Comparison of ENCODE assay signal across 12 cellular contexts in genomic region chr9:136655244-136656225, GRCh38. TPM values are rescaled to one million over a fixed set of nuclear protein-coding genes. Genes with fewer than 3 reads are reported as not detected.
A peak's percentile ranks its signal among the peaks of the same experiment; 100 is the strongest.
DNase-seq lines count a peak whose midpoint lies in the region; ATAC-seq and TF ChIP-seq lines count a peak whose summit lies in the region.
"Had no signal": no experiment of that assay in that cellular context is flagged by ENCODE, and none has a peak within 500 bp of the region (broad histone marks: within the 10 kb centered on the region; RNA-seq: fewer than 3 reads in every experiment).

No MANE protein-coding gene starts in this region.

- no peak for TF ChIP-seq CTCF in breast epithelium (IDR thresholded peaks at IDR 0.05)
- no peak for TF ChIP-seq CTCF in MCF 10A (IDR thresholded peaks at IDR 0.05; ENCODE audit: unreplicated experiment)
- no peak for TF ChIP-seq CTCF in dorsolateral prefrontal cortex (IDR thresholded peaks at IDR 0.05 in 54 of 56, conservative IDR thresholded peaks at IDR 0.05 in 2 of 56; ENCODE audit: low read depth in 1 of 56, partially characterized antibody in 56 of 56)
- TF ChIP-seq CTCF in lung (IDR thresholded peaks at IDR 0.05; ENCODE audit: control extremely low read depth, extremely low read depth), result no peak
- TF ChIP-seq CTCF in uterus (IDR thresholded peaks at IDR 0.05), result no peak
- TF ChIP-seq CTCF in neural progenitor cell (IDR thresholded peaks at IDR 0.05), result no peak

- H3K4me1 ChIP-seq in breast epithelium (no peaks in the 10 kb centered on the region), lung (ENCODE audit: control insufficient read depth in 2 of 2, insufficient read depth in 2 of 2, low read length in 2 of 2) (peaks cover 0 to 14% of the 10 kb centered on the region in 2 donors), uterus (no peaks in the 10 kb centered on the region), neural progenitor cell (no peaks in the 10 kb centered on the region)

- no peaks in the 10 kb centered on the region for H3K36me3 ChIP-seq in breast epithelium
- no peaks in the 10 kb centered on the region for H3K36me3 ChIP-seq in lung (ENCODE audit: control insufficient read depth in 2 of 2, insufficient read depth in 2 of 2, low read length in 2 of 2)
- H3K36me3 ChIP-seq in uterus, result no peaks in the 10 kb centered on the region
- no peaks in the 10 kb centered on the region for H3K36me3 ChIP-seq in neural progenitor cell

- ATAC-seq in lung (ENCODE audit: insufficient read depth, low FRiP score), result no peak

- H3K9me3 Mint-ChIP-seq in MCF 10A (ENCODE audit: unreplicated experiment) (no peaks in the 10 kb centered on the region), neural progenitor cell (peaks cover 2% of the 10 kb centered on the region)

- H3K9me3 ChIP-seq in breast epithelium, result no peaks in the 10 kb centered on the region
- peaks cover 0 to 3% of the 10 kb centered on the region in 2 donors for H3K9me3 ChIP-seq in lung (ENCODE audit: control insufficient read depth in 2 of 2, insufficient read depth in 1 of 2, low read length in 1 of 2)
- no peaks in the 10 kb centered on the region for H3K9me3 ChIP-seq in uterus
- H3K9me3 ChIP-seq in neural progenitor cell (ENCODE audit: low read depth), result no peaks in the 10 kb centered on the region

- H3K4me2 ChIP-seq in neural progenitor cell, result no peak overlapping the region

- POLR2A ChIA-PET in MCF 10A (lab: Yijun Ruan, JAX), result no interaction called here

- H3K4me3 ChIP-seq in breast epithelium, result peak overlapping the region in 2 of 3 donors; percentile 5 to 45
- no peak overlapping the region for H3K4me3 ChIP-seq in dorsolateral prefrontal cortex
- H3K4me3 ChIP-seq in lung, result no peak overlapping the region
- H3K4me3 ChIP-seq in uterus, result no peak overlapping the region
- no peak overlapping the region for H3K4me3 ChIP-seq in neural progenitor cell

- H3K9ac ChIP-seq in neural progenitor cell, result no peak overlapping the region

- H2AFZ ChIP-seq in neural progenitor cell (replicated peaks), result no peak overlapping the region

- H3K4me3 Mint-ChIP-seq in MCF 10A (ENCODE audit: unreplicated experiment) (no peak overlapping the region), neural progenitor cell (no peak overlapping the region)

- DNase-seq in breast epithelium (ENCODE audit: low spot score in 2 of 2) (no peak), MCF 10A (ENCODE audit: unreplicated experiment) (no peak), dorsolateral prefrontal cortex (no peak), lung (ENCODE audit: low spot score) (no peak), uterus (peak; percentile 28 to 70), neural progenitor cell (ENCODE audit: low spot score) (no peak), NCI-H524 treated with DMSO at 0.1 percent for 48 hours (lab: John Stamatoyannopoulos, UW) (no peak), SHP77 (lab: John Stamatoyannopoulos, UW) (no peak)
- DNase-seq: activated CD4-positive, alpha-beta T cell treated with anti-CD3 and anti-CD28 coated beads, Interleukin-2, amount 50 U/mL, for 1 hour; midbrain; NCI-H1436 had no signal

- H3K27me3 ChIP-seq in breast epithelium (peaks cover 0 to 64% of the 10 kb centered on the region in 2 donors), dorsolateral prefrontal cortex (peaks cover 0 to 9% (median 0%) of the 10 kb centered on the region in 45 donors), lung (ENCODE audit: control insufficient read depth, insufficient read depth) (no peaks in the 10 kb centered on the region), uterus (no peaks in the 10 kb centered on the region), neural progenitor cell (no peaks in the 10 kb centered on the region)

- no peaks in the 10 kb centered on the region for H3K79me2 ChIP-seq in neural progenitor cell (ENCODE audit: low read depth)

- no peaks in the 10 kb centered on the region for H3F3A ChIP-seq in neural progenitor cell (ENCODE audit: low read depth)

- no TSS peak for BruUV-seq in MCF 10A (replicated peaks; lab: Mats Ljungman, UMichigan)

- CTCF ChIA-PET in MCF 10A (lab: Yijun Ruan, JAX), result interaction anchor here (1.0 kb wide), 3 partner anchors 16 to 72 kb away, joined by 3 to 5 read pairs (median 4); no protein-coding TSS in a partner anchor

- no peaks in the 10 kb centered on the region for H4K20me1 ChIP-seq in neural progenitor cell (ENCODE audit: low read depth)

- no peak for TF ChIP-seq POLR2A in breast epithelium (IDR thresholded peaks at IDR 0.05)
- TF ChIP-seq POLR2A in uterus (IDR thresholded peaks at IDR 0.05), result no peak

- H3K27me3 Mint-ChIP-seq in MCF 10A (ENCODE audit: insufficient read depth, unreplicated experiment), result peaks cover 20% of the 10 kb centered on the region
- peaks cover 8% of the 10 kb centered on the region for H3K27me3 Mint-ChIP-seq in neural progenitor cell (ENCODE audit: insufficient read depth, low read depth)

- intact Hi-C loops in breast epithelium (cut with DNase I; ENCODE audit: low total_unique reads) (loop anchor here (10.0 kb wide), 1 partner anchor 1841 kb away; no protein-coding TSS in a partner anchor), MCF 10A (cut with micrococcal nuclease) (no loop called here), dorsolateral prefrontal cortex (cut with DNase I) (no loop called here), uterus (cut with DNase I; ENCODE audit: low total_unique reads) (no loop called here)

- H3K27ac ChIP-seq in breast epithelium (peak overlapping the region; percentile 10 to 83), dorsolateral prefrontal cortex (peak overlapping the region in 36 of 59 donors; percentile 25 to 79 (median 64)), lung (ENCODE audit: low read depth in 1 of 2, low read length in 1 of 2) (peak overlapping the region; percentile 71 to 94), uterus (peak overlapping the region; percentile 64), neural progenitor cell (no peak overlapping the region)

- H3K27ac Mint-ChIP-seq in MCF 10A (ENCODE audit: low read depth, unreplicated experiment) (no peak overlapping the region), neural progenitor cell (no peak overlapping the region)

- H3K36me3 Mint-ChIP-seq in MCF 10A (ENCODE audit: insufficient read depth, unreplicated experiment) (no peaks in the 10 kb centered on the region), neural progenitor cell (no peaks in the 10 kb centered on the region)

- 24 to 34% methylated on average over 25 of the region's 25 CpGs for WGBS in lung, 2 donors

- H3K4me1 Mint-ChIP-seq in MCF 10A (ENCODE audit: insufficient read depth, unreplicated experiment) (no peaks in the 10 kb centered on the region), neural progenitor cell (peaks cover 15% of the 10 kb centered on the region)

RNA-seq across cellular contexts. Expression of gene EGFL7, which starts 7.2 kb away (rescaled TPM):
- total RNA-seq in breast epithelium (100 to 1,000 TPM in 1 of 3 donors, 10 to 100 TPM in 2; 48.9 to 138 (median 53.4) TPM), MCF 10A (2022) (3.9 and 4.3 TPM in 2 replicates), dorsolateral prefrontal cortex (100 to 1,000 TPM in 13 of 120 experiments, 10 to 100 TPM in 107; 43.0 to 145 (median 80.4) TPM), lung (100 to 1,000 TPM; 128 to 177 TPM), uterus (1,000 to 10,000 TPM in 1 of 4 donors, 100 to 1,000 TPM in 3; 119 to 1,791 (median 307) TPM), neural progenitor cell (ENCODE audit: low replicate concordance) (16.5 and 47.4 TPM in 2 replicates)
- 100 to 1,000 TPM; 275 to 379 TPM for polyA plus RNA-seq in lung

RNA-seq across cellular contexts. Expression of gene AGPAT2, which starts 31.7 kb away (rescaled TPM):
- total RNA-seq in breast epithelium (100 to 1,000 TPM; 106 to 551 (median 110) TPM), MCF 10A (2022) (30.4 and 33.3 TPM in 2 replicates), dorsolateral prefrontal cortex (10 to 100 TPM in 91 of 120 experiments, 1 to 10 TPM in 29; 4.1 to 18.0 (median 11.6) TPM), lung (100 to 1,000 TPM in 1 of 2 donors, 10 to 100 TPM in 1; 81.7 to 184 TPM), uterus (10 to 100 TPM; 22.7 to 45.1 (median 38.6) TPM), neural progenitor cell (ENCODE audit: low replicate concordance) (2.4 and 3.4 TPM in 2 replicates)
- 100 to 1,000 TPM; 169 to 277 TPM for polyA plus RNA-seq in lung

RNA-seq across cellular contexts. Expression of gene DIPK1B, which starts 56.8 kb away (rescaled TPM):
- total RNA-seq in breast epithelium (1 to 10 TPM; 4.8 to 8.2 (median 5.6) TPM), MCF 10A (2022) (not detected in 2 replicates), dorsolateral prefrontal cortex (10 to 100 TPM; 12.6 to 48.9 (median 34.9) TPM), lung (10 to 100 TPM; 14.5 to 26.7 TPM), uterus (10 to 100 TPM in 3 of 4 donors, 1 to 10 TPM in 1; 3.2 to 26.3 (median 21.0) TPM), neural progenitor cell (ENCODE audit: low replicate concordance) (11.8 and 52.8 TPM in 2 replicates)
- 10 to 100 TPM; 12.5 to 13.3 TPM for polyA plus RNA-seq in lung
- total RNA-seq: RPMI7951 had no signal

Comparison
In these comparisons a context has a peak if more than half of its experiments do, and no peak if none do; other contexts are left out.
1. DNase-seq: peak in uterus (2 of 2); none in breast epithelium (0 of 2), MCF 10A (single experiment), dorsolateral prefrontal cortex (0 of 10), lung (single experiment), neural progenitor cell (single experiment), NCI-H524 treated with DMSO at 0.1 percent for 48 hours (single experiment) and SHP77 (0 of 2).
2. H3K4me3 ChIP-seq: peak in breast epithelium (2 of 3); none in dorsolateral prefrontal cortex (0 of 59), lung (single experiment), uterus (0 of 2) and neural progenitor cell (single experiment).